In the genomic region with DNA sequence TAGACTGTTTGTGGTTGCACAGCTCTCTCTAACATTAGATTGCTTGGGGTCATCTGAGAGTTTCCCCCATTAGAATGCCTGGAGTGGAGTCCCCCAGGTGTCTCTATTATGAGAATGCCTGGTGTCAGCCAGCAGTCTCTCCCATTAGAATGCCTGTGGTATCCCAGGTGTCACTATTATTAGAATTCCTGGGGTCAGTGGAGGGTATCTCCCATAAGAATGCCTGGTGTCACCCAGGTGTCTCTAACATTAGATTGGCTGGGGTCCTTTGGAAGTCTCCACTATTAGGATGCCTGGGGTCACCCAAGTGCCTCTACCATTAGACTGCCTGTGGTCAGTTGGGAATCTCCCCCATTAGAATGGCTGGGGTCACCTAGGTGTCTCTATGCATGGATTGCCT, we compare ENCODE assay signal across 9 cellular contexts.
"Had no signal": no experiment of that assay in that cellular context is flagged by ENCODE, and none has a peak within 500 bp of the region (broad histone marks: within the 10 kb centered on the region; RNA-seq: fewer than 3 reads in every experiment).

No MANE protein-coding gene starts in this region.

- ATAC-seq: GM23338, HepG2 had no signal

- H3K4me3 ChIP-seq: GM23338 had no signal

- H3K27ac Mint-ChIP-seq: GM23338, H9 had no signal

- H3K27ac ChIP-seq: HL-60, KMS-11 had no signal

- H3K4me1 Mint-ChIP-seq: GM23338, H9 had no signal

- H3K4me3 Mint-ChIP-seq: GM23338, H9 had no signal

- H3K4me2 ChIP-seq: GM23338, KMS-11 had no signal

- DNase-seq: H9, HCEC 1CT, KBM-7 had no signal

- H2AFZ ChIP-seq: GM23338 had no signal

- H3K9ac ChIP-seq: KMS-11 had no signal

- FAIRE-seq: H1, H54, HepG2 had no signal
